7 cellular contexts compared by ENCODE assay signal in genomic region chr22:42075277-42075676, GRCh38. TPM values are rescaled to one million over a fixed set of nuclear protein-coding genes. Genes with fewer than 3 reads are reported as not detected.
DNase-seq lines count a peak whose midpoint lies in the region; ATAC-seq, FAIRE-seq and TF ChIP-seq lines count a peak whose summit lies in the region.

No MANE protein-coding gene starts in this region.

- WGBS in hepatocyte (ENCODE audit: low lambda C conversion rate, missing lambda C conversion rate) = 100% methylated on average over 3 of the region's 3 CpGs
- 91 to 96% (median 93%) methylated on average over 3 of the region's 3 CpGs for WGBS in spleen, 5 donors

- peak overlapping the region; percentile 72 for H3K4me3 Mint-ChIP-seq in Caco-2 (ENCODE audit: unreplicated experiment)
- H3K4me3 Mint-ChIP-seq in activated CD8-positive, alpha-beta T cell treated with anti-CD3 and anti-CD28 coated beads for 36 hours = peak overlapping the region; percentile 36

- H2AFZ ChIP-seq in hepatocyte = no peak overlapping the region

- H3K4me1 Mint-ChIP-seq in Caco-2 (ENCODE audit: low read depth, unreplicated experiment) = peaks cover 5% of the 10 kb centered on the region
- peaks cover 23% of the 10 kb centered on the region for H3K4me1 Mint-ChIP-seq in activated CD8-positive, alpha-beta T cell treated with anti-CD3 and anti-CD28 coated beads for 36 hours (ENCODE audit: low read depth)

- no TSS peak for BruUV-seq in Caco-2 (replicated peaks; lab: Mats Ljungman, UMichigan)

- TF ChIP-seq CTCF in Caco-2 (IDR thresholded peaks at IDR 0.05; ENCODE audit: insufficient read depth in 1 of 2, low read depth in 1 of 2, low read length in 1 of 2, severe bottlenecking in 1 of 2, unreplicated experiment in 1 of 2) (no peak), hepatocyte (IDR thresholded peaks at IDR 0.05; ENCODE audit: poor library complexity) (no peak), spleen (IDR thresholded peaks at IDR 0.05 in 8 of 11, conservative IDR thresholded peaks at IDR 0.05 in 3 of 11) (no peak), BE2C (IDR thresholded peaks at IDR 0.05; ENCODE audit: low read depth, low read length) (no peak)
- no peak for TF ChIP-seq CTCF in activated CD8-positive, alpha-beta T cell treated with anti-CD3 and anti-CD28 coated beads for 36 hours (IDR thresholded peaks at IDR 0.05)

- no peak for TF ChIP-seq POLR2A in spleen (IDR thresholded peaks at IDR 0.05)

- intact Hi-C loops in Caco-2 (cut with micrococcal nuclease; ENCODE audit: unreplicated experiment) (loop anchor here (2.0 to 10.0 kb wide), 3 partner anchors 16 to 540 kb away; partner anchors contain the start of genes NDUFA6, PMM1 and POLDIP3), spleen (cut with DNase I; ENCODE audit: low total_unique reads) (no loop called here)
- intact Hi-C loops in activated CD8-positive, alpha-beta T cell treated with anti-CD3 and anti-CD28 coated beads for 36 hours (cut with micrococcal nuclease) = loop anchor here (10.0 kb wide), 1 partner anchor 130 kb away; the partner anchor contains the start of gene CENPM

- peak overlapping the region; percentile 83 for H3K27ac Mint-ChIP-seq in Caco-2 (ENCODE audit: unreplicated experiment)
- H3K27ac Mint-ChIP-seq in activated CD8-positive, alpha-beta T cell treated with anti-CD3 and anti-CD28 coated beads for 36 hours = no peak overlapping the region

- H3K36me3 Mint-ChIP-seq in Caco-2 (ENCODE audit: insufficient read depth, unreplicated experiment) = peaks cover 33% of the 10 kb centered on the region
- H3K36me3 Mint-ChIP-seq in activated CD8-positive, alpha-beta T cell treated with anti-CD3 and anti-CD28 coated beads for 36 hours (ENCODE audit: low read depth) = no peaks in the 10 kb centered on the region

- H3K9me2 ChIP-seq in hepatocyte (replicated peaks; ENCODE audit: insufficient read depth) = no peaks in the 10 kb centered on the region

- no peak for ATAC-seq in activated CD8-positive, alpha-beta T cell treated with anti-CD3 and anti-CD28 coated beads for 36 hours
- ATAC-seq in GM19397 (IDR thresholded peaks at IDR 0.05; ENCODE audit: unreplicated experiment) = no peak

- CTCF ChIA-PET in Caco-2 (lab: Charles Lee) = interaction anchor here (0.6 to 0.8 kb wide), 2 partner anchors 107 to 225 kb away, joined by 3 to 4 read pairs; no protein-coding TSS in a partner anchor
- CTCF ChIA-PET in activated CD8-positive, alpha-beta T cell treated with anti-CD3 and anti-CD28 coated beads for 36 hours (lab: Charles Lee) = interaction anchor here (0.9 to 1.9 kb wide), 4 partner anchors 9 to 107 kb away, joined by 3 to 9 read pairs (median 4); no protein-coding TSS in a partner anchor

- peak overlapping the region; percentile 78 for H3K4me2 ChIP-seq in hepatocyte

- no peaks in the 10 kb centered on the region for H3K79me2 ChIP-seq in hepatocyte

- DNase-seq in Caco-2 (no peak), hepatocyte (ENCODE audit: low spot score) (no peak), spleen (peak; percentile 56), frontal cortex (ENCODE audit: low spot score in 2 of 2) (no peak), BE2C (no peak)
- DNase-seq in activated CD8-positive, alpha-beta T cell treated with anti-CD3 and anti-CD28 coated beads for 36 hours = no peak

- POLR2A ChIA-PET in Caco-2 (lab: Charles Lee) = no interaction called here
- POLR2A ChIA-PET in activated CD8-positive, alpha-beta T cell treated with anti-CD3 and anti-CD28 coated beads for 36 hours (lab: Charles Lee) = interaction anchor here (0.9 to 9.6 kb wide), 3 partner anchors 10 to 45 kb away, joined by 3 to 118 read pairs (median 4); partner anchors contain the start of gene NDUFA6

- H3K4me1 ChIP-seq in Caco-2 = peaks cover 28% of the 10 kb centered on the region
- peaks cover 13% of the 10 kb centered on the region for H3K4me1 ChIP-seq in hepatocyte (ENCODE audit: insufficient read depth)
- peaks cover 19 to 77% (median 56%) of the 10 kb centered on the region in 6 donors for H3K4me1 ChIP-seq in spleen
- peaks cover 9% of the 10 kb centered on the region for H3K4me1 ChIP-seq in BE2C

- H4K20me1 ChIP-seq in hepatocyte (ENCODE audit: insufficient read depth, poor library complexity, severe bottlenecking) = no peaks in the 10 kb centered on the region

- H3K27me3 ChIP-seq in Caco-2 (replicated peaks; ENCODE audit: control insufficient read depth, insufficient read depth, low read length) = no peaks in the 10 kb centered on the region
- H3K27me3 ChIP-seq in hepatocyte = no peaks in the 10 kb centered on the region
- no peaks in the 10 kb centered on the region for H3K27me3 ChIP-seq in spleen (replicated peaks in 1 of 7)
- H3K27me3 ChIP-seq in BE2C = no peaks in the 10 kb centered on the region

- H3K27me3 Mint-ChIP-seq in Caco-2 (ENCODE audit: insufficient read depth, unreplicated experiment) = no peaks in the 10 kb centered on the region
- H3K27me3 Mint-ChIP-seq in activated CD8-positive, alpha-beta T cell treated with anti-CD3 and anti-CD28 coated beads for 36 hours = no peaks in the 10 kb centered on the region

- H3K27ac ChIP-seq in hepatocyte (peak overlapping the region; percentile 86), spleen (peak overlapping the region in 6 of 8 donors; percentile 71 to 92 (median 88))

- H3K9me3 ChIP-seq in Caco-2 (no peaks in the 10 kb centered on the region), hepatocyte (ENCODE audit: low read depth) (no peaks in the 10 kb centered on the region), spleen (no peaks in the 10 kb centered on the region), BE2C (no peaks in the 10 kb centered on the region)

- H3K9me3 Mint-ChIP-seq in Caco-2 (ENCODE audit: unreplicated experiment) = no peaks in the 10 kb centered on the region
- H3K9me3 Mint-ChIP-seq in activated CD8-positive, alpha-beta T cell treated with anti-CD3 and anti-CD28 coated beads for 36 hours = no peaks in the 10 kb centered on the region

- H3K36me3 ChIP-seq in Caco-2 (ENCODE audit: control insufficient read depth, insufficient read depth, low read length) (peaks cover 1% of the 10 kb centered on the region; the same call in 1 of the 2 replicates), hepatocyte (replicated peaks; ENCODE audit: insufficient read depth, low read depth) (no peaks in the 10 kb centered on the region), spleen (peaks cover 0 to 22% (median 0%) of the 10 kb centered on the region in 6 donors), BE2C (no peaks in the 10 kb centered on the region)

- no peak overlapping the region for H3K4me3 ChIP-seq in Caco-2 (ENCODE audit: low read depth, low read length)
- no peak overlapping the region for H3K4me3 ChIP-seq in hepatocyte
- peak overlapping the region in 2 of 8 donors; percentile 57 to 70 for H3K4me3 ChIP-seq in spleen
- H3K4me3 ChIP-seq in BE2C (ENCODE audit: low read depth, low read length) = no peak overlapping the region

- FAIRE-seq in frontal cortex (lab: Jason Lieb, UNC) = no peak

RNA-seq across cellular contexts. Expression of gene PHETA2, which starts 1.2 kb away (rescaled TPM):
- total RNA-seq in Caco-2 (2022) = 19.7 and 19.8 TPM in 2 replicates
- 1 to 10 TPM in 1 of 2 experiments, under 1 TPM in 1; 0.97 to 1.3 TPM for total RNA-seq in activated CD8-positive, alpha-beta T cell treated with anti-CD3 and anti-CD28 coated beads for 36 hours
- total RNA-seq in hepatocyte = 5.4 and 10.4 TPM in 2 replicates
- 8.3 and 9.3 TPM in 2 replicates for polyA plus RNA-seq in hepatocyte
- 10 to 100 TPM in 3 of 7 donors, 1 to 10 TPM in 4; 6.8 to 11.5 (median 9.6) TPM for total RNA-seq in spleen
- polyA plus RNA-seq in spleen = 1 to 10 TPM; 3.1 to 5.5 (median 4.3) TPM
- 4.5 TPM for total RNA-seq in frontal cortex
- polyA plus RNA-seq in BE2C (2012; ENCODE audit: insufficient read depth, insufficient read length, low read depth) = 0.37 TPM

RNA-seq across cellular contexts. Expression of gene SMDT1, which starts 4.2 kb away (rescaled TPM):
- total RNA-seq in Caco-2 (2022) (65.7 and 68.6 TPM in 2 replicates), hepatocyte (10.8 and 14.7 TPM in 2 replicates), spleen (10 to 100 TPM; 13.6 to 91.4 (median 69.6) TPM), frontal cortex (20.0 TPM)
- 10 to 100 TPM; 51.7 to 61.2 TPM for total RNA-seq in activated CD8-positive, alpha-beta T cell treated with anti-CD3 and anti-CD28 coated beads for 36 hours
- polyA plus RNA-seq in hepatocyte (143 and 145 TPM in 2 replicates), spleen (100 to 1,000 TPM in 1 of 3 donors, 10 to 100 TPM in 2; 79.9 to 171 (median 90.7) TPM)
- polyA plus RNA-seq in BE2C (2012; ENCODE audit: insufficient read depth, insufficient read length, low read depth) = 216 TPM

RNA-seq across cellular contexts. Expression of gene NAGA, which starts 4.7 kb away (rescaled TPM):
- 27.8 and 28.3 TPM in 2 replicates for total RNA-seq in Caco-2 (2022)
- 1 to 10 TPM; 9.3 to 9.4 TPM for total RNA-seq in activated CD8-positive, alpha-beta T cell treated with anti-CD3 and anti-CD28 coated beads for 36 hours
- 24.2 and 24.6 TPM in 2 replicates for total RNA-seq in hepatocyte
- 23.8 and 31.1 TPM in 2 replicates for polyA plus RNA-seq in hepatocyte
- 10 to 100 TPM; 20.2 to 60.2 (median 34.1) TPM for total RNA-seq in spleen
- 1 to 10 TPM; 7.0 to 7.4 (median 7.1) TPM for polyA plus RNA-seq in spleen
- 13.5 TPM for total RNA-seq in frontal cortex
- polyA plus RNA-seq in BE2C (2012; ENCODE audit: insufficient read depth, insufficient read length, low read depth) = 14.2 TPM

RNA-seq across cellular contexts. Expression of gene NDUFA6, which starts 15.3 kb away (rescaled TPM):
- total RNA-seq in Caco-2 (2022) = 119 and 124 TPM in 2 replicates
- total RNA-seq in activated CD8-positive, alpha-beta T cell treated with anti-CD3 and anti-CD28 coated beads for 36 hours = 10 to 100 TPM; 92.8 to 93.8 TPM
- total RNA-seq in hepatocyte = 97.4 and 98.5 TPM in 2 replicates
- polyA plus RNA-seq in hepatocyte = 182 and 183 TPM in 2 replicates
- 10 to 100 TPM; 31.1 to 44.9 (median 36.8) TPM for total RNA-seq in spleen
- 10 to 100 TPM; 50.2 to 73.8 (median 64.2) TPM for polyA plus RNA-seq in spleen
- total RNA-seq in frontal cortex = 57.1 TPM
- polyA plus RNA-seq in BE2C (2012; ENCODE audit: insufficient read depth, insufficient read length, low read depth) = 240 TPM

RNA-seq across cellular contexts. Expression of gene CYP2D6, which starts 55.3 kb away (rescaled TPM):
- total RNA-seq in Caco-2 (2022) (1.7 TPM in 2 replicates), hepatocyte (2.2 and 3.8 TPM in 2 replicates), spleen (1 to 10 TPM; 1.2 to 3.6 (median 2.1) TPM), frontal cortex (2.0 TPM)
- 1 to 10 TPM; 1.5 to 2.0 TPM for total RNA-seq in activated CD8-positive, alpha-beta T cell treated with anti-CD3 and anti-CD28 coated beads for 36 hours
- polyA plus RNA-seq in hepatocyte (5.0 and 6.1 TPM in 2 replicates), spleen (1 to 10 TPM; 2.4 to 3.5 (median 3.0) TPM)
- 6.7 TPM for polyA plus RNA-seq in BE2C (2012; ENCODE audit: insufficient read depth, insufficient read length, low read depth)
